8 cellular contexts compared by ENCODE assay signal in genomic region chr3:98817546-98817945, GRCh38. TPM values are rescaled to one million over a fixed set of nuclear protein-coding genes. Genes with fewer than 3 reads are reported as not detected.
DNase-seq lines count a peak whose midpoint lies in the region; ATAC-seq, FAIRE-seq and TF ChIP-seq lines count a peak whose summit lies in the region.

No MANE protein-coding gene starts in this region.

- H3K27ac ChIP-seq in astrocyte (ENCODE audit: low read depth, low read length): no peak overlapping the region
- no peak overlapping the region for H3K27ac ChIP-seq in iPS DF 6.9 (ENCODE audit: low read length)

- FAIRE-seq in GM19239 (lab: Jason Lieb, UNC) (peak; percentile 80), astrocyte (lab: Jason Lieb, UNC) (peak; percentile 55)

- H3K4me3 Mint-ChIP-seq in astrocyte (ENCODE audit: unreplicated experiment): no peak overlapping the region

- ATAC-seq in HG03280 (IDR thresholded peaks at IDR 0.05; ENCODE audit: unreplicated experiment): peak; percentile 85

- H3K4me1 ChIP-seq in astrocyte (ENCODE audit: insufficient read depth, low read length) (peaks cover 9% of the 10 kb centered on the region), iPS DF 6.9 (ENCODE audit: control insufficient read depth, insufficient read depth, low read length) (no peaks in the 10 kb centered on the region)

- no peaks in the 10 kb centered on the region for H3K27me3 Mint-ChIP-seq in astrocyte (ENCODE audit: low read depth, unreplicated experiment)

- H3K9me3 ChIP-seq in astrocyte (ENCODE audit: insufficient read depth, low read depth, low read length): no peaks in the 10 kb centered on the region
- H3K9me3 ChIP-seq in iPS DF 6.9 (ENCODE audit: control insufficient read depth, insufficient read depth, low read length): no peaks in the 10 kb centered on the region

- H3K36me3 Mint-ChIP-seq in astrocyte (ENCODE audit: low read depth, unreplicated experiment): peaks cover 8% of the 10 kb centered on the region

- H3K27ac Mint-ChIP-seq in astrocyte (ENCODE audit: unreplicated experiment): no peak overlapping the region

- H3K4me1 Mint-ChIP-seq in astrocyte (ENCODE audit: low read depth, unreplicated experiment): peaks cover 15% of the 10 kb centered on the region

- H3K9me3 Mint-ChIP-seq in astrocyte (ENCODE audit: unreplicated experiment): no peaks in the 10 kb centered on the region

- DNase-seq in Caki2 (ENCODE audit: low read depth) (peak; percentile 42), GM19239 (ENCODE audit: insufficient read length, low spot score) (peak; percentile 18), NCI-H2227 (lab: John Stamatoyannopoulos, UW; ENCODE audit: unreplicated experiment) (peak; percentile 37), astrocyte (ENCODE audit: low read depth) (peak; percentile 34), iPS DF 6.9 (ENCODE audit: low read depth, low spot score) (peak; percentile 2), stromal cell of bone marrow (ENCODE audit: low read depth) (peak; percentile 31), nucleus accumbens (lab: John Stamatoyannopoulos, UW) (no peak)

- no peak overlapping the region for H3K4me2 ChIP-seq in astrocyte (ENCODE audit: low read length)

- peaks cover 73% of the 10 kb centered on the region for H3K36me3 ChIP-seq in astrocyte (ENCODE audit: insufficient read depth, low read length)
- H3K36me3 ChIP-seq in iPS DF 6.9 (ENCODE audit: control insufficient read depth, insufficient read depth, low read length): peaks cover 2% of the 10 kb centered on the region; the same call in 1 of the 2 replicates

- H4K20me1 ChIP-seq in astrocyte (ENCODE audit: insufficient read depth, low read length): peaks cover 50% of the 10 kb centered on the region

- peak; percentile 56 for TF ChIP-seq CTCF in astrocyte (IDR thresholded peaks at IDR 0.05; ENCODE audit: insufficient read depth, low read depth, low read length)

- no peak overlapping the region for H3K4me3 ChIP-seq in astrocyte (ENCODE audit: insufficient read depth, low read depth, low read length)
- no peak overlapping the region for H3K4me3 ChIP-seq in iPS DF 6.9 (ENCODE audit: low read length)

- peaks cover 51% of the 10 kb centered on the region for H3K79me2 ChIP-seq in astrocyte (ENCODE audit: insufficient read depth, low read length)

- WGBS in iPS DF 6.9 (ENCODE audit: insufficient coverage, insufficient read length): no CpG with 5 or more reads among the region's 1 CpG

- in situ Hi-C loops in Caki2 (cut with HindIII; ENCODE audit: low pct_unique_long_range_greater_than_20kb, low sequenced_read_pairs): no loop called here

- H3K9ac ChIP-seq in astrocyte (ENCODE audit: low read length): peak overlapping the region; percentile 24

- H3K27me3 ChIP-seq in astrocyte (ENCODE audit: insufficient read depth, low read length) (no peaks in the 10 kb centered on the region), iPS DF 6.9 (ENCODE audit: control insufficient read depth, insufficient read depth, low read length) (no peaks in the 10 kb centered on the region)

- no peak overlapping the region for H2AFZ ChIP-seq in astrocyte (ENCODE audit: low read depth, low read length)

RNA-seq across cellular contexts. Expression of gene ST3GAL6, which starts 54.4 kb away (rescaled TPM):
- total RNA-seq in Caki2 (2014; rRNA removed; shearing (Covaris generic); ENCODE audit: low replicate concordance): 0.78 and 6.5 TPM in 2 replicates
- total RNA-seq in astrocyte: 4.4 and 4.8 TPM in 2 replicates

Comparison
In these comparisons a context has a peak if more than half of its experiments do, and no peak if none do; other contexts are left out.
1. DNase-seq: peak in Caki2 (single experiment), GM19239 (single experiment), NCI-H2227 (single experiment), astrocyte (single experiment), iPS DF 6.9 (single experiment) and stromal cell of bone marrow (single experiment); none in nucleus accumbens (0 of 56).